In genomic region chr6:5541751-5542432, GRCh38 we compare ENCODE assay signal across 15 cellular contexts.
DNase-seq lines count a peak whose midpoint lies in the region; ATAC-seq and TF ChIP-seq lines count a peak whose summit lies in the region.
"Had no signal": no experiment of that assay in that cellular context is flagged by ENCODE, and none has a peak within 500 bp of the region (broad histone marks: within the 10 kb centered on the region; RNA-seq: fewer than 3 reads in every experiment).

No MANE protein-coding gene starts in this region.

- no peak for TF ChIP-seq EP300 in stomach (IDR thresholded peaks at IDR 0.05)

- peak overlapping the region; percentile 53 for H3K27ac Mint-ChIP-seq in activated naive CD8-positive, alpha-beta T cell treated with anti-CD3 and anti-CD28 coated beads, Interleukin-2, amount 50 U/mL, for 24 hours
- H3K27ac Mint-ChIP-seq in activated naive CD8-positive, alpha-beta T cell treated with anti-CD3 and anti-CD28 coated beads for 36 hours = no peak overlapping the region
- H3K27ac Mint-ChIP-seq: activated naive CD4-positive, alpha-beta T cell treated with anti-CD3 and anti-CD28 coated beads, Interleukin-2, amount 50 U/mL, for 24 hours had no signal

- no peak for TF ChIP-seq CTCF in RWPE2 (IDR thresholded peaks at IDR 0.05; ENCODE audit: poor library complexity, severe bottlenecking)
- no peak for TF ChIP-seq CTCF in stomach (IDR thresholded peaks at IDR 0.05)

- peaks cover 29% of the 10 kb centered on the region for H3K4me1 ChIP-seq in RWPE2 (ENCODE audit: insufficient read depth, poor library complexity, severe bottlenecking)
- H3K4me1 ChIP-seq in stomach = peaks cover 0 to 19% (median 8%) of the 10 kb centered on the region in 4 donors
- H3K4me1 ChIP-seq: upper lobe of left lung had no signal

- H3K27ac ChIP-seq in RWPE2 (ENCODE audit: poor library complexity, severe bottlenecking) (peak overlapping the region; percentile 65), stomach (peak overlapping the region in 4 of 5 donors; percentile 31 to 64 (median 36))
- H3K27ac ChIP-seq: left lung, upper lobe of left lung had no signal

- ATAC-seq in activated naive CD8-positive, alpha-beta T cell treated with anti-CD3 and anti-CD28 coated beads, Interleukin-2, amount 50 U/mL, for 24 hours = peak; percentile 36
- ATAC-seq in RWPE2 (ENCODE audit: low read depth) = peak; percentile 96
- peak; percentile 83 for ATAC-seq in esophagus mucosa
- no peak for ATAC-seq in GM19324 (IDR thresholded peaks at IDR 0.05; ENCODE audit: low FRiP score, unreplicated experiment)
- ATAC-seq: left lung had no signal

- no peak overlapping the region for H3K4me3 Mint-ChIP-seq in activated naive CD8-positive, alpha-beta T cell treated with anti-CD3 and anti-CD28 coated beads, Interleukin-2, amount 50 U/mL, for 24 hours
- H3K4me3 Mint-ChIP-seq in activated naive CD8-positive, alpha-beta T cell treated with anti-CD3 and anti-CD28 coated beads for 36 hours = no peak overlapping the region
- H3K4me3 Mint-ChIP-seq: activated naive CD4-positive, alpha-beta T cell treated with anti-CD3 and anti-CD28 coated beads, Interleukin-2, amount 50 U/mL, for 24 hours; neural crest cell had no signal

- H3K9me3 ChIP-seq in RWPE2 (ENCODE audit: severe bottlenecking) = no peaks in the 10 kb centered on the region
- no peaks in the 10 kb centered on the region for H3K9me3 ChIP-seq in stomach
- H3K9me3 ChIP-seq: left lung, upper lobe of left lung had no signal

- intact Hi-C loops in stomach (cut with DNase I; ENCODE audit: low total_unique reads) = no loop called here

- no peak for DNase-seq in activated naive CD8-positive, alpha-beta T cell treated with anti-CD3 and anti-CD28 coated beads, Interleukin-2, amount 50 U/mL, for 24 hours
- no peak for DNase-seq in activated naive CD8-positive, alpha-beta T cell treated with anti-CD3 and anti-CD28 coated beads for 36 hours
- DNase-seq in RWPE2 (ENCODE audit: low spot score) (peak; percentile 74), stomach (no peak), AG08395 (ENCODE audit: low spot score) (no peak)
- DNase-seq in activated effector memory CD4-positive, alpha-beta T cell treated with anti-CD3 and anti-CD28 coated beads, Interleukin-2, amount 50 U/mL, for 16 hours = no peak
- DNase-seq: DMS 273 treated with DMSO at 0.1 percent for 48 hours, left lung, T-helper 9 cell, upper lobe of left lung had no signal

- no peaks in the 10 kb centered on the region for H3K9me3 Mint-ChIP-seq in activated naive CD8-positive, alpha-beta T cell treated with anti-CD3 and anti-CD28 coated beads, Interleukin-2, amount 50 U/mL, for 24 hours
- peaks cover 3% of the 10 kb centered on the region for H3K9me3 Mint-ChIP-seq in activated naive CD8-positive, alpha-beta T cell treated with anti-CD3 and anti-CD28 coated beads for 36 hours
- H3K9me3 Mint-ChIP-seq: activated naive CD4-positive, alpha-beta T cell treated with anti-CD3 and anti-CD28 coated beads, Interleukin-2, amount 50 U/mL, for 24 hours had no signal

- H3K36me3 Mint-ChIP-seq in activated naive CD8-positive, alpha-beta T cell treated with anti-CD3 and anti-CD28 coated beads, Interleukin-2, amount 50 U/mL, for 24 hours (ENCODE audit: low read depth) = peaks cover 34% of the 10 kb centered on the region
- peaks cover 49% of the 10 kb centered on the region for H3K36me3 Mint-ChIP-seq in activated naive CD8-positive, alpha-beta T cell treated with anti-CD3 and anti-CD28 coated beads for 36 hours

- H3K4me1 Mint-ChIP-seq in activated naive CD8-positive, alpha-beta T cell treated with anti-CD3 and anti-CD28 coated beads, Interleukin-2, amount 50 U/mL, for 24 hours = peaks cover 22% of the 10 kb centered on the region
- peaks cover 8% of the 10 kb centered on the region for H3K4me1 Mint-ChIP-seq in activated naive CD8-positive, alpha-beta T cell treated with anti-CD3 and anti-CD28 coated beads for 36 hours

- H3K36me3 ChIP-seq in RWPE2 (ENCODE audit: low read depth) (no peaks in the 10 kb centered on the region), stomach (peaks cover 0 to 22% (median 11%) of the 10 kb centered on the region in 4 donors)

- 92 to 100% (median 96%) methylated on average over 1 of the region's 1 CpG for WGBS in stomach, 5 donors

- H3K4me3 ChIP-seq in RWPE2 (ENCODE audit: severe bottlenecking) (no peak overlapping the region), stomach (no peak overlapping the region)
- H3K4me3 ChIP-seq: left lung, skin epidermis, upper lobe of left lung had no signal

- no peak for TF ChIP-seq POLR2A in stomach (IDR thresholded peaks at IDR 0.05)

- H3K27me3 Mint-ChIP-seq in activated naive CD8-positive, alpha-beta T cell treated with anti-CD3 and anti-CD28 coated beads, Interleukin-2, amount 50 U/mL, for 24 hours = no peaks in the 10 kb centered on the region
- H3K27me3 Mint-ChIP-seq in activated naive CD8-positive, alpha-beta T cell treated with anti-CD3 and anti-CD28 coated beads for 36 hours = no peaks in the 10 kb centered on the region
- H3K27me3 Mint-ChIP-seq: activated naive CD4-positive, alpha-beta T cell treated with anti-CD3 and anti-CD28 coated beads, Interleukin-2, amount 50 U/mL, for 24 hours had no signal

- no peaks in the 10 kb centered on the region for H3K27me3 ChIP-seq in RWPE2 (ENCODE audit: insufficient read depth, poor library complexity, severe bottlenecking)
- no peaks in the 10 kb centered on the region for H3K27me3 ChIP-seq in stomach
- H3K27me3 ChIP-seq: left lung, upper lobe of left lung had no signal
